ENCODE assay signal across 3 cellular contexts in the genomic region with DNA sequence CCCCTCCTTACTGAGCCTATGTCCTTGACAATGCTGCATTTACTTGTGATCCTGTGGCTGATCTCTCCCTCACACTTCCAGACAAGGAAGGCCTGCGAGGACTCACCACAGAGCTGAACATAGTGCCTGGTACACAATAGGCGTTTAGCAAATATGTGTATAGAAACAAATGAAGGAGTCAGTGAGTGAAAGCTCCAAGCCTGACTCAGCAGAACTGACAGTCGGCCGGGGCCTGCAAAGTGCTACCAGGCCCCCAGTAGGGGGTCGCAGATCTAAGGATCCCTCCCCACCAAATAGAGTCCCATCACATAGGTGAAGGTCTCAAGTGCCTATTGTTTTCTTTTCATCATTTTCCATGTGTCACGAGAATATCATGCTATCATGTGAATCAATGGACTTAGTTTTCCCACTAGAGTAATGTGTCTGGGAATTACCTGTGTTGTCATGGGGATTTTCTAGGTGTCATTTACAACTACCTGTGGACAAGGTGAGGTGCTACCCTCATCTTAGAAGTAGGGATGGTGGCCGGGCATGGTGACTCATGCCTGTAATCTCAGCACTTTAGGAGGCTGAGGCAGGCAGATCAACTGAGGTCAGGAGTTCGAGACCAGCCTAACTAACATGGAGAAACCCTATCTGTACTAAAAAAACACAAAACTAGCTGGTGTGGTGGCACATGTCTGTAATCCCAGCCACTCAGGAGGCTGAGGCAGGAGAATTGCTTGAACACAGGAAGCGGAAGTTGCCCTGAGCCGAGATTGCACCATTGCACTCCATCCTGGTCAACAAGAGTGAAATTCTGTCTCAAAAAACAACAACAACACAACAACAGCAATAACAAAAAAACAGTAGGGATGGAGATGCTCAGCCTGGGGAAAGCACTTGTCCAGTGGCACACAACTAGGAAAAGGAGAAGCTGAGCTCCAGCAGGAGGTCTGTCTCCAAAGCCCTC.
TF ChIP-seq lines count a peak whose summit lies in the region.

No MANE protein-coding gene starts in this region.

TF ChIP-seq in A549, 52 proteins besides CTCF, POLR2A, EP300 and RAD21:
- TF ChIP-seq, protein P1, sequence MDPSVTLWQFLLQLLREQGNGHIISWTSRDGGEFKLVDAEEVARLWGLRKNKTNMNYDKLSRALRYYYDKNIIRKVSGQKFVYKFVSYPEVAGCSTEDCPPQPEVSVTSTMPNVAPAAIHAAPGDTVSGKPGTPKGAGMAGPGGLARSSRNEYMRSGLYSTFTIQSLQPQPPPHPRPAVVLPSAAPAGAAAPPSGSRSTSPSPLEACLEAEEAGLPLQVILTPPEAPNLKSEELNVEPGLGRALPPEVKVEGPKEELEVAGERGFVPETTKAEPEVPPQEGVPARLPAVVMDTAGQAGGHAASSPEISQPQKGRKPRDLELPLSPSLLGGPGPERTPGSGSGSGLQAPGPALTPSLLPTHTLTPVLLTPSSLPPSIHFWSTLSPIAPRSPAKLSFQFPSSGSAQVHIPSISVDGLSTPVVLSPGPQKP (IDR thresholded peaks at IDR 0.05; ENCODE audit: low read depth, low read length), result no peak
- peak; percentile 92 for TF ChIP-seq MAFK (IDR thresholded peaks at IDR 0.05; ENCODE audit: partially characterized antibody)
- TF ChIP-seq FOSL2 (IDR thresholded peaks at IDR 0.05), result no peak
- peak; percentile 23; the same call in 1 of the 2 replicates for TF ChIP-seq FOSL2 (CRISPR knock-in tag; IDR thresholded peaks at IDR 0.05)
- TF ChIP-seq EHMT2 (IDR thresholded peaks at IDR 0.05; ENCODE audit: low read depth), result no peak

TF ChIP-seq in K562, 482 proteins besides CTCF, POLR2A, EP300 and RAD21 (continues in another document):
- TF ChIP-seq DPF2 (IDR thresholded peaks at IDR 0.05) (peak; percentile 38; the same call in 1 of the 2 replicates), ZNF146 (CRISPR knock-in tag; IDR thresholded peaks at IDR 0.05; ENCODE audit: unreplicated experiment) (no peak), SMARCA5 (IDR thresholded peaks at IDR 0.05) (no peak), ZEB2 (IDR thresholded peaks at IDR 0.05) (peak; percentile 56; the same call in 1 of the 2 replicates), GATA2 (CRISPR knock-in tag; IDR thresholded peaks at IDR 0.05) (no peak), CBX5 (IDR thresholded peaks at IDR 0.05; ENCODE audit: borderline replicate concordance, low read depth) (no peak), TEAD4 (IDR thresholded peaks at IDR 0.05; ENCODE audit: low read length) (no peak), TEAD4 (CRISPR knock-in tag; IDR thresholded peaks at IDR 0.05; ENCODE audit: borderline replicate concordance) (no peak), GABPB1 (CRISPR knock-in tag; IDR thresholded peaks at IDR 0.05) (no peak), KDM1A (IDR thresholded peaks at IDR 0.05) (peak; percentile 44 to 60; a peak in 3 of 4 replicates), C11orf30 (IDR thresholded peaks at IDR 0.05; ENCODE audit: low read depth) (peak; percentile 96), NFE2 (IDR thresholded peaks at IDR 0.05; ENCODE audit: low read depth) (peak; percentile 82), ZNF316 (IDR thresholded peaks at IDR 0.05) (peak; percentile 96), MAFF (IDR thresholded peaks at IDR 0.05; ENCODE audit: low read length) (peak; percentile 83), RFX1 (IDR thresholded peaks at IDR 0.05) (peak; percentile 52), SOX6 (IDR thresholded peaks at IDR 0.05) (0 out of 2 replicates have a peak, but pooled peaks have one; percentile 25), SREBF2 (CRISPR knock-in tag; IDR thresholded peaks at IDR 0.05) (no peak), HMGN3 (IDR thresholded peaks at IDR 0.05; ENCODE audit: borderline replicate concordance, extremely low read depth, insufficient read length, low read depth, low read length) (no peak), MAFK (IDR thresholded peaks at IDR 0.05; ENCODE audit: low read length) (peak; percentile 80), MTA1 (IDR thresholded peaks at IDR 0.05; ENCODE audit: borderline replicate concordance) (no peak), TRIM24 (IDR thresholded peaks at IDR 0.05) (no peak), ZFX (CRISPR knock-in tag; IDR thresholded peaks at IDR 0.05) (peak; percentile 31; the same call in 1 of the 2 replicates), MAFG (tag; conservative IDR thresholded peaks at IDR 0.05) (peak; percentile 88), ZNF551 (CRISPR knock-in tag; IDR thresholded peaks at IDR 0.05) (no peak)
- TF ChIP-seq, protein P1 (CRISPR knock-in tag; IDR thresholded peaks at IDR 0.05), result no peak
- TF ChIP-seq, protein P2, sequence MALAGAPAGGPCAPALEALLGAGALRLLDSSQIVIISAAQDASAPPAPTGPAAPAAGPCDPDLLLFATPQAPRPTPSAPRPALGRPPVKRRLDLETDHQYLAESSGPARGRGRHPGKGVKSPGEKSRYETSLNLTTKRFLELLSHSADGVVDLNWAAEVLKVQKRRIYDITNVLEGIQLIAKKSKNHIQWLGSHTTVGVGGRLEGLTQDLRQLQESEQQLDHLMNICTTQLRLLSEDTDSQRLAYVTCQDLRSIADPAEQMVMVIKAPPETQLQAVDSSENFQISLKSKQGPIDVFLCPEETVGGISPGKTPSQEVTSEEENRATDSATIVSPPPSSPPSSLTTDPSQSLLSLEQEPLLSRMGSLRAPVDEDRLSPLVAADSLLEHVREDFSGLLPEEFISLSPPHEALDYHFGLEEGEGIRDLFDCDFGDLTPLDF (CRISPR knock-in tag; IDR thresholded peaks at IDR 0.05), result no peak
- TF ChIP-seq, protein P3, sequence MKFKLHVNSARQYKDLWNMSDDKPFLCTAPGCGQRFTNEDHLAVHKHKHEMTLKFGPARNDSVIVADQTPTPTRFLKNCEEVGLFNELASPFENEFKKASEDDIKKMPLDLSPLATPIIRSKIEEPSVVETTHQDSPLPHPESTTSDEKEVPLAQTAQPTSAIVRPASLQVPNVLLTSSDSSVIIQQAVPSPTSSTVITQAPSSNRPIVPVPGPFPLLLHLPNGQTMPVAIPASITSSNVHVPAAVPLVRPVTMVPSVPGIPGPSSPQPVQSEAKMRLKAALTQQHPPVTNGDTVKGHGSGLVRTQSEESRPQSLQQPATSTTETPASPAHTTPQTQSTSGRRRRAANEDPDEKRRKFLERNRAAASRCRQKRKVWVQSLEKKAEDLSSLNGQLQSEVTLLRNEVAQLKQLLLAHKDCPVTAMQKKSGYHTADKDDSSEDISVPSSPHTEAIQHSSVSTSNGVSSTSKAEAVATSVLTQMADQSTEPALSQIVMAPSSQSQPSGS (CRISPR knock-in tag; IDR thresholded peaks at IDR 0.05), result no peak

TF ChIP-seq in HepG2, 621 proteins besides CTCF, POLR2A, EP300 and RAD21:
- TF ChIP-seq, protein P2 (CRISPR knock-in tag; IDR thresholded peaks at IDR 0.05), result no peak
- TF ChIP-seq FOXA3 (CRISPR knock-in tag; IDR thresholded peaks at IDR 0.05) (no peak), MAFF (IDR thresholded peaks at IDR 0.05; ENCODE audit: low read depth, low read length) (peak; percentile 49), CBX2 (IDR thresholded peaks at IDR 0.05; ENCODE audit: low read depth, low read length) (no peak), CBX2 (CRISPR knock-in tag; IDR thresholded peaks at IDR 0.05; ENCODE audit: low read depth) (no peak), MAFK (conservative IDR thresholded peaks at IDR 0.05 in 1 of 2, IDR thresholded peaks at IDR 0.05 in 1 of 2; ENCODE audit: low read length in 2 of 2) (peak; percentile 18 to 69; a peak in 2 of 4 replicates)
- TF ChIP-seq, protein P4, sequence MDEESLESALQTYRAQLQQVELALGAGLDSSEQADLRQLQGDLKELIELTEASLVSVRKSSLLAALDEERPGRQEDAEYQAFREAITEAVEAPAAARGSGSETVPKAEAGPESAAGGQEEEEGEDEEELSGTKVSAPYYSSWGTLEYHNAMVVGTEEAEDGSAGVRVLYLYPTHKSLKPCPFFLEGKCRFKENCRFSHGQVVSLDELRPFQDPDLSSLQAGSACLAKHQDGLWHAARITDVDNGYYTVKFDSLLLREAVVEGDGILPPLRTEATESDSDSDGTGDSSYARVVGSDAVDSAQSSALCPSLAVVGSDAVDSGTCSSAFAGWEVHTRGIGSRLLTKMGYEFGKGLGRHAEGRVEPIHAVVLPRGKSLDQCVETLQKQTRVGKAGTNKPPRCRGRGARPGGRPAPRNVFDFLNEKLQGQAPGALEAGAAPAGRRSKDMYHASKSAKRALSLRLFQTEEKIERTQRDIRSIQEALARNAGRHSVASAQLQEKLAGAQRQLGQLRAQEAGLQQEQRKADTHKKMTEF (CRISPR knock-in tag; IDR thresholded peaks at IDR 0.05), result no peak
